8 cellular contexts compared by ENCODE assay signal in genomic region chr11:74449369-74449931, GRCh38. TPM values are rescaled to one million over a fixed set of nuclear protein-coding genes. Genes with fewer than 3 reads are reported as not detected.
DNase-seq lines count a peak whose midpoint lies in the region; ATAC-seq and TF ChIP-seq lines count a peak whose summit lies in the region.

No MANE protein-coding gene starts in this region.

- H2BK120ac ChIP-seq in mesendoderm (ENCODE audit: low read depth, low read length), result no peak overlapping the region

- no peaks in the 10 kb centered on the region for H3K9me3 ChIP-seq in WERI-Rb-1 (ENCODE audit: severe bottlenecking)
- no peaks in the 10 kb centered on the region for H3K9me3 ChIP-seq in thyroid gland

- H3K27ac ChIP-seq in WERI-Rb-1 (no peak overlapping the region), dorsolateral prefrontal cortex (no peak overlapping the region), mesendoderm (ENCODE audit: low read depth, low read length) (no peak overlapping the region), thyroid gland (peak overlapping the region in 1 of 3 donors; percentile 30)

- H4K8ac ChIP-seq in mesendoderm (ENCODE audit: low read depth, low read length), result no peak overlapping the region

- no peak overlapping the region for H3K4me2 ChIP-seq in mesendoderm (ENCODE audit: low read length)

- H3K79me2 ChIP-seq in mesendoderm (ENCODE audit: control insufficient read depth, insufficient read depth, low read length), result no peaks in the 10 kb centered on the region

- H3K4me3 ChIP-seq in WERI-Rb-1 (ENCODE audit: low read depth, low read length), result no peak overlapping the region
- no peak overlapping the region for H3K4me3 ChIP-seq in dorsolateral prefrontal cortex
- no peak overlapping the region for H3K4me3 ChIP-seq in mesendoderm (ENCODE audit: low read length)
- H3K4me3 ChIP-seq in thyroid gland (replicated peaks in 1 of 3), result no peak overlapping the region

- TF ChIP-seq CTCF in WERI-Rb-1 (IDR thresholded peaks at IDR 0.05; ENCODE audit: low read depth, low read length) (peak; percentile 78), dorsolateral prefrontal cortex (IDR thresholded peaks at IDR 0.05 in 54 of 56, conservative IDR thresholded peaks at IDR 0.05 in 2 of 56; ENCODE audit: low read depth in 1 of 56, partially characterized antibody in 56 of 56) (peak; percentile 65 to 95 (median 84)), thyroid gland (IDR thresholded peaks at IDR 0.05) (peak; percentile 45 to 89 (median 72))

- H3K4me1 ChIP-seq in mesendoderm (ENCODE audit: control insufficient read depth, low read depth, low read length), result peaks cover 1% of the 10 kb centered on the region
- H3K4me1 ChIP-seq in thyroid gland, result peaks cover 3 to 4% of the 10 kb centered on the region in 2 donors

- no peak overlapping the region for H2BK5ac ChIP-seq in mesendoderm (ENCODE audit: low read length)

- TF ChIP-seq POLR2A in thyroid gland (IDR thresholded peaks at IDR 0.05), result no peak

- H2BK15ac ChIP-seq in mesendoderm (replicated peaks; ENCODE audit: low read depth), result no peak overlapping the region

- ATAC-seq in HG03196 (IDR thresholded peaks at IDR 0.05; ENCODE audit: unreplicated experiment), result peak; percentile 82

- H3K9ac ChIP-seq in mesendoderm (ENCODE audit: low read length), result no peak overlapping the region

- H3K56ac ChIP-seq in mesendoderm (ENCODE audit: low read length), result peak overlapping the region; percentile 50

- H3K36me3 ChIP-seq in WERI-Rb-1, result no peaks in the 10 kb centered on the region
- H3K36me3 ChIP-seq in mesendoderm (ENCODE audit: control insufficient read depth, insufficient read depth, low read length), result no peaks in the 10 kb centered on the region
- H3K36me3 ChIP-seq in thyroid gland, result no peaks in the 10 kb centered on the region

- H3K4ac ChIP-seq in mesendoderm (ENCODE audit: low read depth, low read length), result no peak overlapping the region

- WGBS in mesendoderm (ENCODE audit: extremely low coverage, insufficient coverage, low lambda C conversion rate), result no CpG with 5 or more reads among the region's 2 CpGs
- 57 to 72% methylated on average over 2 of the region's 2 CpGs for WGBS in thyroid gland, 2 donors

- no peak overlapping the region for H3K23ac ChIP-seq in mesendoderm (ENCODE audit: low read length)

- H3K79me1 ChIP-seq in mesendoderm (ENCODE audit: low read length), result no peaks in the 10 kb centered on the region

- intact Hi-C loops in dorsolateral prefrontal cortex (cut with DNase I) (loop anchor here (1.0 to 5.0 kb wide), 3 partner anchors 52 to 193 kb away; partner anchors contain the start of gene PGM2L1 (in 1 of the 2)), thyroid gland (cut with DNase I) (loop anchor here (5.0 kb wide), 1 partner anchor 482 kb away; no protein-coding TSS in a partner anchor)

- H4K5ac ChIP-seq in mesendoderm (ENCODE audit: low read length), result no peak overlapping the region

- H2AK5ac ChIP-seq in mesendoderm (ENCODE audit: low read length), result no peak overlapping the region

- H3K18ac ChIP-seq in mesendoderm (ENCODE audit: low read length), result no peak overlapping the region

- peak; percentile 4 for DNase-seq in activated CD4-positive, CD25-positive, alpha-beta regulatory T cell treated with anti-CD3 and anti-CD28 coated beads, Interleukin-2, amount 50 U/mL, for 16 hours (ENCODE audit: low read depth, low spot score)
- DNase-seq in activated CD4-positive, CD25-positive, alpha-beta regulatory T cell treated with anti-CD3 and anti-CD28 coated beads, Interleukin-2, amount 50 U/mL, for 72 hours, result no peak
- peak; percentile 80 for DNase-seq in NCI-H345 treated with DMSO at 0.1 percent for 48 hours (lab: John Stamatoyannopoulos, UW; ENCODE audit: unreplicated experiment)
- peak; percentile 32 for DNase-seq in WERI-Rb-1
- peak in 3 of 10 donors; percentile 15 to 70 (median 45) for DNase-seq in dorsolateral prefrontal cortex
- peak; percentile 82 for DNase-seq in mesendoderm
- DNase-seq in thyroid gland, result peak; percentile 55 to 57

- H3K27me3 ChIP-seq in WERI-Rb-1 (ENCODE audit: insufficient read depth, low read depth, severe bottlenecking) (no peaks in the 10 kb centered on the region), dorsolateral prefrontal cortex (no peaks in the 10 kb centered on the region), mesendoderm (ENCODE audit: insufficient read depth, low read length, poor library complexity) (no peaks in the 10 kb centered on the region), thyroid gland (no peaks in the 10 kb centered on the region)

RNA-seq across cellular contexts. Expression of gene KCNE3, which starts 17.9 kb away (rescaled TPM):
- total RNA-seq in dorsolateral prefrontal cortex (1 to 10 TPM in 118 of 120 experiments, under 1 TPM in 2; 0.82 to 7.7 (median 2.6) TPM), thyroid gland (1 to 10 TPM; 3.9 to 7.9 (median 5.7) TPM)
- polyA plus RNA-seq in mesendoderm (2013, experiment 1 of 2), result 8.2 TPM
- 7.7 TPM for polyA plus RNA-seq in mesendoderm (2013, experiment 2 of 2)

RNA-seq across cellular contexts. Expression of gene LIPT2, which starts 44.1 kb away (rescaled TPM):
- 1 to 10 TPM in 116 of 120 experiments, under 1 TPM in 2, not detected in 2; 0.65 to 8.6 (median 2.9) TPM for total RNA-seq in dorsolateral prefrontal cortex
- 8.3 TPM for polyA plus RNA-seq in mesendoderm (2013, experiment 1 of 2)
- 9.1 TPM for polyA plus RNA-seq in mesendoderm (2013, experiment 2 of 2)
- 10 to 100 TPM; 13.8 to 25.8 (median 16.3) TPM for total RNA-seq in thyroid gland

RNA-seq across cellular contexts. Expression of gene PGM2L1, which starts 51.2 kb away (rescaled TPM):
- total RNA-seq in dorsolateral prefrontal cortex, result 100 to 1,000 TPM in 12 of 120 experiments, 10 to 100 TPM in 108; 26.3 to 120 (median 74.7) TPM
- polyA plus RNA-seq in mesendoderm (2013, experiment 1 of 2), result 12.0 TPM
- polyA plus RNA-seq in mesendoderm (2013, experiment 2 of 2), result 12.1 TPM
- 10 to 100 TPM in 1 of 4 donors, 1 to 10 TPM in 3; 5.0 to 11.4 (median 5.6) TPM for total RNA-seq in thyroid gland
